In the genomic region with DNA sequence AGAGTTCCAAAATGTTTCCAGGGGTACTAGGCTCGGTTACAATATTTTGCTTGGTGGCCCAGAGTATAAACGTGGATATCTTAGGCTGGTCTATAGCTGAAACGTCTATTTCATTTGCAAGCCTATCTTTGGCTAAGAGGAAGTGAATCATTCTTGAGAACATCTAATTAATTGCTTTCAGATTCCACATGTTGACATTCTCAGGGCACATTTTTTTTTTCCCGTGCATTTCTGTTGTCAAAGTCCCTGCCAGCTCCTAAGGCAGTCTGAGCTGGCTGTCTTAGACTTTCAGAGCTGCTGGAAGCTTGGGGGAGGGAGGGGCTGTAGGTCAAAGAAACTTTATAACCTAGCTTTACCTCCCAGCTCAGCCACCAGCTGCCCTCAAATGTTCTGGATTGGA, we compare ENCODE assay signal across 1 cellular context.
TF ChIP-seq lines count a peak whose summit lies in the region.

No MANE protein-coding gene starts in this region.

TF ChIP-seq in GM12878, 131 proteins besides CTCF, POLR2A, EP300 and RAD21 (continued from another document):
- peak; percentile 30 for TF ChIP-seq IKZF1 (conservative IDR thresholded peaks at IDR 0.05)
- TF ChIP-seq, protein P1, sequence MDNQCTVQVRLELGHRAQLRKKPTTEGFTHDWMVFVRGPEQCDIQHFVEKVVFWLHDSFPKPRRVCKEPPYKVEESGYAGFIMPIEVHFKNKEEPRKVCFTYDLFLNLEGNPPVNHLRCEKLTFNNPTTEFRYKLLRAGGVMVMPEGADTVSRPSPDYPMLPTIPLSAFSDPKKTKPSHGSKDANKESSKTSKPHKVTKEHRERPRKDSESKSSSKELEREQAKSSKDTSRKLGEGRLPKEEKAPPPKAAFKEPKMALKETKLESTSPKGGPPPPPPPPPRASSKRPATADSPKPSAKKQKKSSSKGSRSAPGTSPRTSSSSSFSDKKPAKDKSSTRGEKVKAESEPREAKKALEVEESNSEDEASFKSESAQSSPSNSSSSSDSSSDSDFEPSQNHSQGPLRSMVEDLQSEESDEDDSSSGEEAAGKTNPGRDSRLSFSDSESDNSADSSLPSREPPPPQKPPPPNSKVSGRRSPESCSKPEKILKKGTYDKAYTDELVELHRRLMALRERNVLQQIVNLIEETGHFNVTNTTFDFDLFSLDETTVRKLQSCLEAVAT (IDR thresholded peaks at IDR 0.05), result no peak
- peak; percentile 31 for TF ChIP-seq MEF2B (IDR thresholded peaks at IDR 0.05; ENCODE audit: partially characterized antibody, poor library complexity, severe bottlenecking)
- TF ChIP-seq, protein P2, sequence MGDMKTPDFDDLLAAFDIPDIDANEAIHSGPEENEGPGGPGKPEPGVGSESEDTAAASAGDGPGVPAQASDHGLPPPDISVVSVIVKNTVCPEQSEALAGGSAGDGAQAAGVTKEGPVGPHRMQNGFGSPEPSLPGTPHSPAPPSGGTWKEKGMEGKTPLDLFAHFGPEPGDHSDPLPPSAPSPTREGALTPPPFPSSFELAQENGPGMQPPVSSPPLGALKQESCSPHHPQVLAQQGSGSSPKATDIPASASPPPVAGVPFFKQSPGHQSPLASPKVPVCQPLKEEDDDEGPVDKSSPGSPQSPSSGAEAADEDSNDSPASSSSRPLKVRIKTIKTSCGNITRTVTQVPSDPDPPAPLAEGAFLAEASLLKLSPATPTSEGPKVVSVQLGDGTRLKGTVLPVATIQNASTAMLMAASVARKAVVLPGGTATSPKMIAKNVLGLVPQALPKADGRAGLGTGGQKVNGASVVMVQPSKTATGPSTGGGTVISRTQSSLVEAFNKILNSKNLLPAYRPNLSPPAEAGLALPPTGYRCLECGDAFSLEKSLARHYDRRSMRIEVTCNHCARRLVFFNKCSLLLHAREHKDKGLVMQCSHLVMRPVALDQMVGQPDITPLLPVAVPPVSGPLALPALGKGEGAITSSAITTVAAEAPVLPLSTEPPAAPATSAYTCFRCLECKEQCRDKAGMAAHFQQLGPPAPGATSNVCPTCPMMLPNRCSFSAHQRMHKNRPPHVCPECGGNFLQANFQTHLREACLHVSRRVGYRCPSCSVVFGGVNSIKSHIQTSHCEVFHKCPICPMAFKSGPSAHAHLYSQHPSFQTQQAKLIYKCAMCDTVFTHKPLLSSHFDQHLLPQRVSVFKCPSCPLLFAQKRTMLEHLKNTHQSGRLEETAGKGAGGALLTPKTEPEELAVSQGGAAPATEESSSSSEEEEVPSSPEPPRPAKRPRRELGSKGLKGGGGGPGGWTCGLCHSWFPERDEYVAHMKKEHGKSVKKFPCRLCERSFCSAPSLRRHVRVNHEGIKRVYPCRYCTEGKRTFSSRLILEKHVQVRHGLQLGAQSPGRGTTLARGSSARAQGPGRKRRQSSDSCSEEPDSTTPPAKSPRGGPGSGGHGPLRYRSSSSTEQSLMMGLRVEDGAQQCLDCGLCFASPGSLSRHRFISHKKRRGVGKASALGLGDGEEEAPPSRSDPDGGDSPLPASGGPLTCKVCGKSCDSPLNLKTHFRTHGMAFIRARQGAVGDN (IDR thresholded peaks at IDR 0.05), result no peak
- TF ChIP-seq MTA2 (IDR thresholded peaks at IDR 0.05; ENCODE audit: low read depth), result peak; percentile 73
- no peak for TF ChIP-seq POLR2AphosphoS2 (IDR thresholded peaks at IDR 0.05; ENCODE audit: low read depth, low read length)
- TF ChIP-seq ASH2L (IDR thresholded peaks at IDR 0.05; ENCODE audit: borderline replicate concordance, low read depth), result no peak
- TF ChIP-seq IKZF2 (IDR thresholded peaks at IDR 0.05), result 0 out of 4 replicates have a peak, but pooled peaks have one; percentile 13 to 39
- TF ChIP-seq FOXK2 (IDR thresholded peaks at IDR 0.05), result no peak
- no peak for TF ChIP-seq SP1 (IDR thresholded peaks at IDR 0.05; ENCODE audit: low read depth, low read length)
- TF ChIP-seq SPI1 (IDR thresholded peaks at IDR 0.05; ENCODE audit: borderline replicate concordance, insufficient read depth, low read depth, low read length), result peak; percentile 74; the same call in 1 of the 2 replicates
- peak; percentile 55; the same call in 1 of the 2 replicates for TF ChIP-seq ZNF384 (IDR thresholded peaks at IDR 0.05; ENCODE audit: borderline replicate concordance, low read depth, low read length)
